Comparison of ENCODE assay signal across 30 cellular contexts in the genomic region with DNA sequence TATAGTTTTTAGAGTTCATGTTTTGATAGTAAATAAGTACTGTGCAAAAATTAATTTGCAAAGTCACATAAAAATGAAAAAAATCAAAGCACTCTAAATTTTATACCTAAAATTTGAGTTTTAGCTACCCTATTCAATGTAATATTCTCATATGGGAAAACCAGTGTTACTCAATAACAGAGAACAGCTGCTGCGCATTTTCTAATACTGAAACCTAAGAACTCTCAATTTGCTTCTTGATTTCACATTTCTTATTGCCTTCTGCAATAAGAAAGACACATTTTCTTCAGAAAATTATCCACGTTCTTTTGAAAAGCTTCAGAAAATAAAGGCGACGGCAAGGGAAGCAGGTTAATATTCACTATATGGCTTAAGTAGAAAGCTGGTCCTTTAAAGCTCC.
DNase-seq lines count a peak whose midpoint lies in the region; ATAC-seq, FAIRE-seq and TF ChIP-seq lines count a peak whose summit lies in the region.
"Had no signal": no experiment of that assay in that cellular context is flagged by ENCODE, and none has a peak within 500 bp of the region (broad histone marks: within the 10 kb centered on the region; RNA-seq: fewer than 3 reads in every experiment).

No MANE protein-coding gene starts in this region.

- FAIRE-seq in small intestine (lab: Jason Lieb, UNC) (no peak), RCC 7860 (lab: Jason Lieb, UNC) (no peak)
- FAIRE-seq: G401.6 had no signal

- peak overlapping the region; percentile 1; the same call in 1 of the 2 replicates for H3K4me2 ChIP-seq in KMS-11
- H3K4me2 ChIP-seq: BLaER1 had no signal

- no peaks in the 10 kb centered on the region for H3K9me3 ChIP-seq in small intestine (ENCODE audit: control insufficient read depth, low read depth)
- H3K9me3 ChIP-seq: BLaER1, body of pancreas, Caco-2, left lung, ovary, upper lobe of right lung had no signal

- H3K9ac ChIP-seq in KMS-11: no peak overlapping the region
- H3K9ac ChIP-seq: BLaER1 had no signal

- H3K4me3 ChIP-seq in KMS-11 (IDR thresholded peaks at IDR 0.05; ENCODE audit: insufficient read depth, low read depth, low read length) (no peak overlapping the region), small intestine (ENCODE audit: low read depth in 1 of 2, low read length in 2 of 2) (no peak overlapping the region)
- H3K4me3 ChIP-seq: BLaER1, body of pancreas, left lung, ovary, skin epidermis, upper lobe of right lung had no signal

- H3K27me3 ChIP-seq in KMS-11 (ENCODE audit: insufficient read depth, low read depth): no peaks in the 10 kb centered on the region
- H3K27me3 ChIP-seq in small intestine (ENCODE audit: control insufficient read depth in 2 of 2, insufficient read depth in 2 of 2, low read length in 2 of 2): no peaks in the 10 kb centered on the region
- H3K27me3 ChIP-seq: BLaER1, body of pancreas, left lung, ovary, upper lobe of right lung had no signal

- H3K27ac ChIP-seq in KMS-11 (no peak overlapping the region), small intestine (ENCODE audit: low read depth in 1 of 2, low read length in 1 of 2) (no peak overlapping the region)
- H3K27ac ChIP-seq: BLaER1, body of pancreas, left lung, ovary, skin epidermis, upper lobe of right lung had no signal

- H3K4me1 ChIP-seq in KMS-11 (ENCODE audit: low read depth, poor library complexity, severe bottlenecking): peaks cover 15% of the 10 kb centered on the region
- H3K4me1 ChIP-seq in small intestine (ENCODE audit: control insufficient read depth in 2 of 2, insufficient read depth in 1 of 2, low read depth in 1 of 2, low read length in 1 of 2): no peaks in the 10 kb centered on the region
- H3K4me1 ChIP-seq: BLaER1, body of pancreas, Caco-2, left lung, upper lobe of right lung had no signal

- 74 to 82% (median 80%) methylated on average over 4 of the region's 4 CpGs for WGBS in small intestine, 3 donors

- no peak for TF ChIP-seq CTCF in KMS-11 (conservative IDR thresholded peaks at IDR 0.05; ENCODE audit: low read depth, low read length)

- DNase-seq in fibroblast of gingiva (ENCODE audit: low read depth) (peak; percentile 27), small intestine (no peak), RCC 7860 (ENCODE audit: low spot score) (no peak)
- no peak for DNase-seq in stimulated activated CD4-positive, alpha-beta T cell treated with anti-CD3 and anti-CD28 coated beads, Interleukin-2, amount 100 ng/mL, for 48 hours
- DNase-seq: activated CD8-positive, alpha-beta T cell treated with anti-CD3 and anti-CD28 coated beads for 36 hours; activated naive CD4-positive, alpha-beta T cell treated with anti-CD3 and anti-CD28 coated beads, Interleukin-2, amount 10 ng/mL, durations not matched to agents 7 days and 5 days; body of pancreas; Caco-2; DMS79; erythroblast; GOT3; head of caudate nucleus; HFFc6; islet precursor cell; left lung; NCI-H1105; NCI-H187 treated with DMSO at 0.1 percent for 48 hours; NCI-H226; NCI-H748 treated with DMSO at 0.1 percent for 48 hours; ovary; stimulated activated naive CD8-positive, alpha-beta T cell treated with anti-CD3 and anti-CD28 coated beads, Interleukin-15, Interleukin-2, amounts not matched to agents 100 U/mL and 50 U/mL, for 24 hours; upper lobe of right lung had no signal

- H4K20me1 ChIP-seq in KMS-11 (ENCODE audit: insufficient read depth): no peaks in the 10 kb centered on the region
- H4K20me1 ChIP-seq: BLaER1 had no signal

- no peaks in the 10 kb centered on the region for H3K79me2 ChIP-seq in KMS-11 (ENCODE audit: insufficient read depth, low read depth)

- no peaks in the 10 kb centered on the region for H3K36me3 ChIP-seq in KMS-11 (ENCODE audit: insufficient read depth)
- no peaks in the 10 kb centered on the region for H3K36me3 ChIP-seq in small intestine (ENCODE audit: control insufficient read depth in 2 of 2, insufficient read depth in 2 of 2, low read length in 2 of 2)
- H3K36me3 ChIP-seq: BLaER1, left lung, ovary, upper lobe of right lung had no signal

- no peak overlapping the region for H2AFZ ChIP-seq in KMS-11 (ENCODE audit: low read depth)

- ATAC-seq in GM19372 (IDR thresholded peaks at IDR 0.05; ENCODE audit: low read depth, unreplicated experiment) (peak; percentile 46), HG02571 (IDR thresholded peaks at IDR 0.05; ENCODE audit: unreplicated experiment) (peak; percentile 48), GM19397 (IDR thresholded peaks at IDR 0.05; ENCODE audit: unreplicated experiment) (no peak)
- ATAC-seq: activated CD8-positive, alpha-beta T cell treated with anti-CD3 and anti-CD28 coated beads for 36 hours; activated T-helper 17 cell treated with anti-CD3 and anti-CD28 coated beads, Interleukin-2, amount 50 U/mL, for 72 hours; body of pancreas; left lung; stimulated activated naive CD8-positive, alpha-beta T cell treated with anti-CD3 and anti-CD28 coated beads, Interleukin-15, Interleukin-2, amounts not matched to agents 100 U/mL and 50 U/mL, for 24 hours; upper lobe of right lung had no signal
